27 cellular contexts compared by ENCODE assay signal in genomic region chr11:59214141-59214893, GRCh38. TPM values are rescaled to one million over a fixed set of nuclear protein-coding genes. Genes with fewer than 3 reads are reported as not detected.
"Had no signal": no experiment of that assay in that cellular context is flagged by ENCODE, and none has a peak within 500 bp of the region (broad histone marks: within the 10 kb centered on the region; RNA-seq: fewer than 3 reads in every experiment).

No MANE protein-coding gene starts in this region.

- H2AFZ ChIP-seq: hepatocyte, parathyroid adenoma had no signal

- H3K4me1 ChIP-seq: parathyroid adenoma, right atrium auricular region had no signal

- H3K4me2 ChIP-seq: hepatocyte had no signal

- H3K9ac ChIP-seq: parathyroid adenoma had no signal

- DNase-seq: cerebellar nuclear complex; cortex of kidney; effector CD8-positive, alpha-beta T cell; endodermal cell; foreskin fibroblast; gastrocnemius medialis; heart left ventricle; kidney; left cardiac atrium; left lung; natural killer cell; stimulated activated CD4-positive, alpha-beta T cell treated with anti-CD3 and anti-CD28 coated beads, Interleukin-2, amount 100 ng/mL, for 24 hours; stimulated activated CD4-positive, alpha-beta T cell treated with anti-CD3 and anti-CD28 coated beads, Interleukin-4, amount 100 ng/mL, for 24 hours; stimulated activated naive CD4-positive, alpha-beta T cell treated with Interleukin-2 at 50 U/mL for 16 hours; stomach; thyroid gland had no signal

- H3K27me3 ChIP-seq: gastrocnemius medialis, heart left ventricle, hepatocyte, left lung, right atrium auricular region, stomach, thyroid gland had no signal

- H3K4me3 Mint-ChIP-seq: endodermal cell; natural killer cell; stimulated activated effector memory CD8-positive, alpha-beta T cell treated with anti-CD3 and anti-CD28 coated beads, Interleukin-12 subunit alpha, Interleukin-12 subunit beta, amount 100 ng/mL, for 72 hours; type B pancreatic cell had no signal

- ATAC-seq: esophagus mucosa; gastrocnemius medialis; heart left ventricle; left cardiac atrium; left lung; natural killer cell; sciatic nerve; stimulated activated effector memory CD8-positive, alpha-beta T cell treated with anti-CD3 and anti-CD28 coated beads, Interleukin-12 subunit alpha, Interleukin-12 subunit beta, amount 100 ng/mL, for 72 hours had no signal

- H3K27ac ChIP-seq: epithelial cell of prostate, gastrocnemius medialis, hepatocyte, parathyroid adenoma, right atrium auricular region, stomach, thyroid gland had no signal

- H3K27me3 Mint-ChIP-seq: progenitor cell of endocrine pancreas had no signal

- H3K36me3 Mint-ChIP-seq: natural killer cell; stimulated activated effector memory CD8-positive, alpha-beta T cell treated with anti-CD3 and anti-CD28 coated beads, Interleukin-12 subunit alpha, Interleukin-12 subunit beta, amount 100 ng/mL, for 72 hours; type B pancreatic cell had no signal

- H3K4me3 ChIP-seq: gastrocnemius medialis, hepatocyte, left lung, right atrium auricular region, stomach, thyroid gland had no signal

- H3K79me2 ChIP-seq: hepatocyte, parathyroid adenoma had no signal

- H3K9me3 Mint-ChIP-seq: endodermal cell; natural killer cell; stimulated activated effector memory CD8-positive, alpha-beta T cell treated with anti-CD3 and anti-CD28 coated beads, Interleukin-12 subunit alpha, Interleukin-12 subunit beta, amount 100 ng/mL, for 72 hours; type B pancreatic cell had no signal

- H3K27ac Mint-ChIP-seq: endodermal cell; natural killer cell; progenitor cell of endocrine pancreas; stimulated activated effector memory CD8-positive, alpha-beta T cell treated with anti-CD3 and anti-CD28 coated beads, Interleukin-12 subunit alpha, Interleukin-12 subunit beta, amount 100 ng/mL, for 72 hours; type B pancreatic cell had no signal

- H3K36me3 ChIP-seq: gastrocnemius medialis, heart left ventricle, left lung, right atrium auricular region, stomach, thyroid gland had no signal

RNA-seq across cellular contexts. Expression of gene MPEG1, which starts 1.6 kb away (rescaled TPM):
- total RNA-seq: endodermal cell, lung microvascular endothelial cell, myocyte, progenitor cell of endocrine pancreas had no signal
- polyA plus RNA-seq: hepatocyte had no signal
